17 cellular contexts compared by ENCODE assay signal in genomic region chr3:128073807-128074206, GRCh38. TPM values are rescaled to one million over a fixed set of nuclear protein-coding genes. Genes with fewer than 3 reads are reported as not detected.
DNase-seq lines count a peak whose midpoint lies in the region; ATAC-seq, FAIRE-seq and TF ChIP-seq lines count a peak whose summit lies in the region.
"Had no signal": no experiment of that assay in that cellular context is flagged by ENCODE, and none has a peak within 500 bp of the region (broad histone marks: within the 10 kb centered on the region; RNA-seq: fewer than 3 reads in every experiment).

No MANE protein-coding gene starts in this region.

- no peaks in the 10 kb centered on the region for H3K9me3 ChIP-seq in esophagus squamous epithelium
- no peaks in the 10 kb centered on the region for H3K9me3 ChIP-seq in gastrocnemius medialis
- H3K9me3 ChIP-seq: MG63, thoracic aorta had no signal

- H3K4me1 ChIP-seq in esophagus squamous epithelium (peaks cover 18 to 47% (median 19%) of the 10 kb centered on the region in 3 donors), gastrocnemius medialis (peaks cover 14 to 28% of the 10 kb centered on the region in 2 donors)

- in situ Hi-C loops in gastrocnemius medialis (cut with MboI; ENCODE audit: low sequenced_read_pairs in 4 of 4) = no loop called here

- DNase-seq in GM12891 (ENCODE audit: insufficient read length, low spot score) (no peak), RKO (ENCODE audit: low spot score) (peak; percentile 15), esophagus squamous epithelium (lab: John Stamatoyannopoulos, UW) (no peak), gastrocnemius medialis (no peak), NCI-H1436 (lab: John Stamatoyannopoulos, UW) (no peak), NCI-H226 (no peak)
- no peak for DNase-seq in stimulated activated naive CD4-positive, alpha-beta T cell treated with Interleukin-2 at 50 U/mL for 16 hours (lab: John Stamatoyannopoulos, UW)
- DNase-seq: activated CD4-positive, alpha-beta T cell treated with anti-CD3 and anti-CD28 coated beads, Interleukin-2, amount 50 U/mL, for 48 hours; activated naive CD8-positive, alpha-beta T cell treated with anti-CD3 and anti-CD28 coated beads, Interleukin-2, amount 50 U/mL, for 24 hours; C1 segment of cervical spinal cord; MG63; nucleus accumbens; stimulated activated CD4-positive, alpha-beta T cell treated with anti-CD3 and anti-CD28 coated beads, Interleukin-4, amount 100 ng/mL, for 1 hour; stimulated activated CD8-positive, alpha-beta memory T cell treated with anti-CD3 and anti-CD28 coated beads, Interleukin-4, amount 100 ng/mL, for 48 hours had no signal

- FAIRE-seq in GM12891 (lab: Jason Lieb, UNC) = peak; percentile 52
- FAIRE-seq: GM19239, islet of Langerhans had no signal

- H3K27ac ChIP-seq in esophagus squamous epithelium (peak overlapping the region in 3 of 4 donors; percentile 23 to 66 (median 48)), gastrocnemius medialis (peak overlapping the region in 3 of 4 donors; percentile 39 to 64 (median 55))
- H3K27ac ChIP-seq: thoracic aorta had no signal

- H3K36me3 ChIP-seq in esophagus squamous epithelium = peaks cover 14 to 55% (median 25%) of the 10 kb centered on the region in 3 donors
- peaks cover 3 to 42% of the 10 kb centered on the region in 2 donors for H3K36me3 ChIP-seq in gastrocnemius medialis

- intact Hi-C loops in esophagus squamous epithelium (cut with DNase I) = no loop called here
- intact Hi-C loops in gastrocnemius medialis (cut with DNase I; ENCODE audit: low total_unique reads) = loop anchor here (2.0 kb wide), 2 partner anchors 21 to 425 kb away; partner anchors contain the start of gene SEC61A1

- 70 to 88% methylated on average over 2 of the region's 2 CpGs for WGBS in esophagus squamous epithelium, 2 donors

- TF ChIP-seq POLR2A in GM12891 (IDR thresholded peaks at IDR 0.05; ENCODE audit: low read depth, low read length) (no peak), esophagus squamous epithelium (IDR thresholded peaks at IDR 0.05) (no peak), gastrocnemius medialis (IDR thresholded peaks at IDR 0.05) (no peak)

- H3K27me3 ChIP-seq in esophagus squamous epithelium = no peaks in the 10 kb centered on the region
- no peaks in the 10 kb centered on the region for H3K27me3 ChIP-seq in gastrocnemius medialis
- H3K27me3 ChIP-seq: MG63 had no signal

- TF ChIP-seq CTCF in esophagus squamous epithelium (IDR thresholded peaks at IDR 0.05) (no peak), gastrocnemius medialis (IDR thresholded peaks at IDR 0.05 in 4 of 5, conservative IDR thresholded peaks at IDR 0.05 in 1 of 5) (no peak)

- no peak overlapping the region for H3K4me3 ChIP-seq in esophagus squamous epithelium
- no peak overlapping the region for H3K4me3 ChIP-seq in gastrocnemius medialis
- H3K4me3 ChIP-seq: MG63, thoracic aorta had no signal

- ATAC-seq in gastrocnemius medialis = no peak
- ATAC-seq: activated naive CD8-positive, alpha-beta T cell treated with anti-CD3 and anti-CD28 coated beads, Interleukin-2, amount 50 U/mL, for 24 hours had no signal

TF ChIP-seq in GM12891, 5 proteins besides CTCF, POLR2A, EP300 and RAD21:
- TF ChIP-seq POU2F2 (IDR thresholded peaks at IDR 0.05; ENCODE audit: low read depth, low read length) (no peak), POLR2AphosphoS5 (IDR thresholded peaks at IDR 0.05; ENCODE audit: low read depth, low read length) (no peak), PAX5 (IDR thresholded peaks at IDR 0.05; ENCODE audit: insufficient read depth, low read length, severe bottlenecking) (no peak), SPI1 (IDR thresholded peaks at IDR 0.05; ENCODE audit: low read depth, low read length) (no peak), TAF1 (IDR thresholded peaks at IDR 0.05; ENCODE audit: low read depth, low read length) (no peak)

RNA-seq across cellular contexts. Expression of gene SEC61A1, which starts 21.6 kb away (rescaled TPM):
- polyA plus RNA-seq in GM12891 (2012; ENCODE audit: low read depth, missing spikeins) = 78.0 TPM
- 100 to 1,000 TPM in 3 of 4 donors, 10 to 100 TPM in 1; 99.9 to 183 (median 124) TPM for total RNA-seq in esophagus squamous epithelium
- 100 to 1,000 TPM in 2 of 4 donors, 10 to 100 TPM in 2; 81.6 to 135 (median 106) TPM for total RNA-seq in gastrocnemius medialis

RNA-seq across cellular contexts. Expression of gene RUVBL1, which starts 49.8 kb away (rescaled TPM):
- 72.8 TPM for polyA plus RNA-seq in GM12891 (2012; ENCODE audit: low read depth, missing spikeins)
- total RNA-seq in esophagus squamous epithelium = 10 to 100 TPM; 17.6 to 50.4 (median 34.3) TPM
- total RNA-seq in gastrocnemius medialis = 10 to 100 TPM; 12.1 to 26.3 (median 21.4) TPM
